Comparison of ENCODE assay signal across 17 cellular contexts in the genomic region with DNA sequence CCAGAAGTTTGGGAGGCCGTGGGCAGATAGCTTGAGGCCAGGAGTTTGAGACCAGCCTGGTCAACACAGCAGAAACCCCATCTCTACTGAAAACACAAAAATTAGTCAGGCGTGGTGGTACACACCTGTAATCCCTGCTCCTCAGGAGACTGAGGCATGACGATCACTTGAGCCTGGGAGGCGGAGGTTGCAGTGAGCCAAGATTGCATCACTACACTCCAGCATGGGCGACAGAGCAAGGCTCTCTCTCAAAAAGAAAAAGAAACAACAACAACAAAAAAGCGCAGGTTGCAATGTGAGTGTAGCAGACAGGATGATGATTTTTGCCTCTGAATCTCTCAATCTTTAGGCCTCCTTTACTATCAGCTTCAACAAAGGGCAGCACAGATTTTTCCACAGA. TPM values are rescaled to one million over a fixed set of nuclear protein-coding genes. Genes with fewer than 3 reads are reported as not detected.
DNase-seq lines count a peak whose midpoint lies in the region; ATAC-seq and TF ChIP-seq lines count a peak whose summit lies in the region.
"Had no signal": no experiment of that assay in that cellular context is flagged by ENCODE, and none has a peak within 500 bp of the region (broad histone marks: within the 10 kb centered on the region; RNA-seq: fewer than 3 reads in every experiment).

No MANE protein-coding gene starts in this region.

- H3K27me3 ChIP-seq in GM23338 (ENCODE audit: insufficient read depth) (peaks cover 13% of the 10 kb centered on the region), neuronal stem cell (ENCODE audit: control insufficient read depth in 3 of 3, insufficient read depth in 3 of 3, low read depth in 1 of 3, low read length in 3 of 3) (peaks cover 0 to 9% (median 0%) of the 10 kb centered on the region in 3 experiments), right atrium auricular region (no peaks in the 10 kb centered on the region)

- no peak overlapping the region for H3K4ac ChIP-seq in neuronal stem cell (ENCODE audit: low read length)

- H2BK5ac ChIP-seq in neuronal stem cell (ENCODE audit: low read length), result no peak overlapping the region

- H3K79me1 ChIP-seq in neuronal stem cell (ENCODE audit: low read depth, low read length), result no peaks in the 10 kb centered on the region

- H3K36me3 ChIP-seq in GM23338 (ENCODE audit: insufficient read depth) (no peaks in the 10 kb centered on the region), neuronal stem cell (replicated peaks in 1 of 2; ENCODE audit: control insufficient read depth in 2 of 2, insufficient read depth in 2 of 2, low read length in 2 of 2) (peaks cover 0 to 9% of the 10 kb centered on the region in 2 donors), right atrium auricular region (no peaks in the 10 kb centered on the region)

- no peak overlapping the region for H3K14ac ChIP-seq in neuronal stem cell (ENCODE audit: low read length)

- peaks cover 21% of the 10 kb centered on the region for H3K79me2 ChIP-seq in GM23338 (replicated peaks; ENCODE audit: insufficient read depth)

- H3K9me3 Mint-ChIP-seq in GM23338 (peaks cover 3% of the 10 kb centered on the region; the same call in 2 of the 3 replicates), WTC11 (peaks cover 3% of the 10 kb centered on the region)
- H3K9me3 Mint-ChIP-seq in activated CD8-positive, alpha-beta T cell treated with anti-CD3 and anti-CD28 coated beads, Interleukin-2, amount 10 ng/mL, durations not matched to agents 7 days and 5 days (ENCODE audit: insufficient read depth), result no peaks in the 10 kb centered on the region
- H3K9me3 Mint-ChIP-seq: CD4-positive, alpha-beta memory T cell had no signal

- TF ChIP-seq CTCF in GM23338 (conservative IDR thresholded peaks at IDR 0.05; ENCODE audit: low read depth in 2 of 2) (no peak), WTC11 (IDR thresholded peaks at IDR 0.05) (no peak), right atrium auricular region (IDR thresholded peaks at IDR 0.05) (no peak)

- CTCF ChIA-PET in WTC11 (lab: Charles Lee), result no interaction called here
- CTCF ChIA-PET in activated CD8-positive, alpha-beta T cell treated with anti-CD3 and anti-CD28 coated beads, Interleukin-2, amount 10 ng/mL, durations not matched to agents 7 days and 5 days (lab: Charles Lee), result interaction anchor here (2.0 kb wide), 1 partner anchor 17 kb away, joined by 6 read pairs; no protein-coding TSS in a partner anchor

- H3K4me1 ChIP-seq in GM23338 (ENCODE audit: insufficient read depth), result peaks cover 10% of the 10 kb centered on the region; the same call in 1 of the 2 replicates
- H3K4me1 ChIP-seq in neuronal stem cell (ENCODE audit: control insufficient read depth in 2 of 2, insufficient read depth in 1 of 2, low read depth in 1 of 2, low read length in 2 of 2), result no peaks in the 10 kb centered on the region
- H3K4me1 ChIP-seq in right atrium auricular region, result peaks cover 0 to 14% of the 10 kb centered on the region in 2 donors

- no peak overlapping the region for H3K4me3 Mint-ChIP-seq in GM23338
- H3K4me3 Mint-ChIP-seq in WTC11, result no peak overlapping the region
- no peak overlapping the region for H3K4me3 Mint-ChIP-seq in activated CD8-positive, alpha-beta T cell treated with anti-CD3 and anti-CD28 coated beads, Interleukin-2, amount 10 ng/mL, durations not matched to agents 7 days and 5 days
- H3K4me3 Mint-ChIP-seq: CD4-positive, alpha-beta memory T cell; H9 had no signal

- H3K9me3 ChIP-seq in neuronal stem cell (replicated peaks in 1 of 2; ENCODE audit: control insufficient read depth in 2 of 2, insufficient read depth in 1 of 2, low read depth in 1 of 2, low read length in 2 of 2) (no peaks in the 10 kb centered on the region), right atrium auricular region (no peaks in the 10 kb centered on the region)

- H4K8ac ChIP-seq in neuronal stem cell (ENCODE audit: low read depth, low read length), result no peak overlapping the region

- H2AFZ ChIP-seq in GM23338 (peak overlapping the region; percentile 40), neuronal stem cell (ENCODE audit: low read length) (peak overlapping the region; percentile 57)
- H2AFZ ChIP-seq: GM23248 had no signal

- H3K27ac Mint-ChIP-seq in GM23338, result no peak overlapping the region
- no peak overlapping the region for H3K27ac Mint-ChIP-seq in WTC11
- no peak overlapping the region for H3K27ac Mint-ChIP-seq in activated CD8-positive, alpha-beta T cell treated with anti-CD3 and anti-CD28 coated beads, Interleukin-2, amount 10 ng/mL, durations not matched to agents 7 days and 5 days
- H3K27ac Mint-ChIP-seq: H9 had no signal

- peaks cover 4% of the 10 kb centered on the region; the same call in 2 of the 3 replicates for H3K36me3 Mint-ChIP-seq in GM23338 (ENCODE audit: low read depth)
- H3K36me3 Mint-ChIP-seq in WTC11, result no peaks in the 10 kb centered on the region
- peaks cover 6% of the 10 kb centered on the region for H3K36me3 Mint-ChIP-seq in activated CD8-positive, alpha-beta T cell treated with anti-CD3 and anti-CD28 coated beads, Interleukin-2, amount 10 ng/mL, durations not matched to agents 7 days and 5 days (ENCODE audit: low read depth)

- no peak overlapping the region for H3K4me3 ChIP-seq in GM23338
- no peak overlapping the region for H3K4me3 ChIP-seq in neuronal stem cell (ENCODE audit: low read length in 2 of 2)
- no peak overlapping the region for H3K4me3 ChIP-seq in right atrium auricular region
- H3K4me3 ChIP-seq: GM12878, GM23248 had no signal

- H3K27ac ChIP-seq in GM23338 (ENCODE audit: low read depth) (no peak overlapping the region), neuronal stem cell (replicated peaks; ENCODE audit: low read length) (no peak overlapping the region), right atrium auricular region (no peak overlapping the region)
- H3K27ac ChIP-seq: GM23248 had no signal

- H3K18ac ChIP-seq in neuronal stem cell (ENCODE audit: low read length), result no peak overlapping the region

- ATAC-seq in GM23338 (no peak), WTC11 (no peak), HG02610 (IDR thresholded peaks at IDR 0.05; ENCODE audit: unreplicated experiment) (no peak)
- no peak for ATAC-seq in activated CD8-positive, alpha-beta T cell treated with anti-CD3 and anti-CD28 coated beads, Interleukin-2, amount 10 ng/mL, durations not matched to agents 7 days and 5 days
- ATAC-seq: GM12878, HCT116 had no signal

- H4K91ac ChIP-seq in neuronal stem cell (ENCODE audit: low read depth, low read length, poor library complexity), result no peak overlapping the region

- H3K4me2 ChIP-seq in GM23338 (no peak overlapping the region), neuronal stem cell (ENCODE audit: insufficient read depth, low read length, poor library complexity, severe bottlenecking) (no peak overlapping the region)

- H3K27me3 Mint-ChIP-seq in GM23338 (ENCODE audit: insufficient read depth, low read depth, poor library complexity) (peaks cover 17% of the 10 kb centered on the region), WTC11 (ENCODE audit: low read depth) (peaks cover 35% of the 10 kb centered on the region)
- peaks cover 4% of the 10 kb centered on the region for H3K27me3 Mint-ChIP-seq in activated CD8-positive, alpha-beta T cell treated with anti-CD3 and anti-CD28 coated beads, Interleukin-2, amount 10 ng/mL, durations not matched to agents 7 days and 5 days (ENCODE audit: low read depth)

- peaks cover 6% of the 10 kb centered on the region for H4K20me1 ChIP-seq in GM23338 (replicated peaks; ENCODE audit: insufficient read depth)

- H2BK120ac ChIP-seq in neuronal stem cell (ENCODE audit: low read depth, low read length), result no peak overlapping the region

- H3K4me1 Mint-ChIP-seq in GM23338, result peaks cover 7% of the 10 kb centered on the region; the same call in 2 of the 3 replicates
- H3K4me1 Mint-ChIP-seq in WTC11, result peaks cover 8% of the 10 kb centered on the region
- peaks cover 22% of the 10 kb centered on the region for H3K4me1 Mint-ChIP-seq in activated CD8-positive, alpha-beta T cell treated with anti-CD3 and anti-CD28 coated beads, Interleukin-2, amount 10 ng/mL, durations not matched to agents 7 days and 5 days (ENCODE audit: low read depth)

- no peak overlapping the region for H3K23ac ChIP-seq in neuronal stem cell (ENCODE audit: low read depth, low read length, poor library complexity)

- H2BK15ac ChIP-seq in neuronal stem cell (ENCODE audit: low read length), result no peak overlapping the region

- no peak overlapping the region for H2AK5ac ChIP-seq in neuronal stem cell (ENCODE audit: low read depth, low read length)

- H2BK12ac ChIP-seq in neuronal stem cell (ENCODE audit: low read length), result no peak overlapping the region

- no CpG with 5 or more reads among the region's 6 CpGs for WGBS in neuronal stem cell (ENCODE audit: extremely low coverage in 2 of 2, insufficient read length in 2 of 2, insufficient replicate concordance in 1 of 2), 2 donors

- no peaks in the 10 kb centered on the region for H3F3A ChIP-seq in GM23338 (replicated peaks; ENCODE audit: low read depth)

- H3K9ac ChIP-seq in neuronal stem cell (ENCODE audit: low read depth, low read length, poor library complexity), result no peak overlapping the region
- H3K9ac ChIP-seq: GM23248 had no signal

- peaks cover 4% of the 10 kb centered on the region; the same call in 1 of the 2 replicates for H3K9me2 ChIP-seq in GM23338 (ENCODE audit: insufficient read depth)

- POLR2A ChIA-PET in WTC11 (lab: Charles Lee), result no interaction called here
- POLR2A ChIA-PET in activated CD8-positive, alpha-beta T cell treated with anti-CD3 and anti-CD28 coated beads, Interleukin-2, amount 10 ng/mL, durations not matched to agents 7 days and 5 days (lab: Charles Lee), result no interaction called here

- DNase-seq in GM23338 (ENCODE audit: low spot score), result no peak
- no peak for DNase-seq in WTC11 (ENCODE audit: low spot score)
- no peak for DNase-seq in neuronal stem cell (ENCODE audit: low spot score)
- no peak for DNase-seq in activated CD8-positive, alpha-beta T cell treated with anti-CD3 and anti-CD28 coated beads, Interleukin-2, amount 10 ng/mL, durations not matched to agents 7 days and 5 days
- DNase-seq in right atrium auricular region (ENCODE audit: low spot score), result no peak
- DNase-seq: C1 segment of cervical spinal cord; Calu3; CD4-positive, alpha-beta memory T cell; COR-L47; DMS53; EL; GDM1; GM23248; H9 had no signal

TF ChIP-seq in GM23338, 12 proteins besides CTCF, POLR2A, EP300 and RAD21 (continues in another document):
- TF ChIP-seq EZH2phosphoT487 (IDR thresholded peaks at IDR 0.05; ENCODE audit: unreplicated experiment) (no peak), ZNF331 (CRISPR knock-in tag; IDR thresholded peaks at IDR 0.05; ENCODE audit: low read depth) (no peak)

RNA-seq across cellular contexts. Expression of a gene that starts 2.7 kb away (rescaled TPM):
- total RNA-seq in GM23338 (2014; rRNA removed; shearing (Covaris generic)), result 82.4 and 83.6 TPM in 2 replicates
- polyA plus RNA-seq in GM23338 (2016; fragmentation: Nextera tagmentation; extraction: Ambion mirVana), result 70.3 and 83.5 TPM in 2 replicates
- total RNA-seq in WTC11 (2021) (70.4 to 72.4 TPM (median 71.3 TPM) in 3 replicates), right atrium auricular region (10 to 100 TPM; 18.0 to 21.5 TPM)
- 34.9 TPM for polyA plus RNA-seq in neuronal stem cell (2013, experiment 1 of 2)
- polyA plus RNA-seq in neuronal stem cell (2013, experiment 2 of 2), result 33.9 TPM
- 10 to 100 TPM; 71.9 to 82.7 TPM for total RNA-seq in activated CD8-positive, alpha-beta T cell treated with anti-CD3 and anti-CD28 coated beads, Interleukin-2, amount 10 ng/mL, durations not matched to agents 7 days and 5 days
